In the genomic region with DNA sequence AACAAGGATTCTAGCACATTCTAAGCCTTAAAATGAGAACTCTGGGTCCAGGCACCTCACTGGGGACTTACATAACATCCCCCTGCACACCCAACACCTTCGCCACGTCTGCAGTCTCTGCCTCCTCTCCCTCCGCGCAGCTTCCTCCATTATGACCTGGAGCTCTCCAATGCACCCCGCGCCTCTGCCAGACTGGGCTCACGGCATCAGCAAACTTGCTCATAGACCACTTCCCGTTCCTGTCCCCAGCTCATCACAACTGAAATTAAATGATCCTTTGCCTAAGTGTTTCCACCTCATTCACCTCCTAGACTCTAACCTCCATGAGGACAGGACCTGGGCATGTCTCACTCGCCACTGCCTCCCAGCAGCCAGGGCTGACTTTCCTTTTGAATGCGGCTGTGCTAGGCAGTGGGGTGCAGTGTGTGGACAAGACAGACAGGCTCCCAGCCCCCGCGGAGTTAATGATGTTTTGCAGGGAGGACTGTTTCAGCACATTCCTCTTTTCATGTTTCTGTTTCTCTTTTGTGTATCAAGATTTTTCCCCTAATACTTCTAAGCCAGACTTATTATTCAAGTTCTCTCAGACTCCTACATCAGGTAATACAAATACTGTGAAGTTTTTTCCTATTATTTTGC, we compare ENCODE assay signal across 13 cellular contexts. TPM values are rescaled to one million over a fixed set of nuclear protein-coding genes. Genes with fewer than 3 reads are reported as not detected.
A peak's percentile ranks its signal among the peaks of the same experiment; 100 is the strongest.
DNase-seq lines count a peak whose midpoint lies in the region; ATAC-seq and TF ChIP-seq lines count a peak whose summit lies in the region.
"Had no signal": no experiment of that assay in that cellular context is flagged by ENCODE, and none has a peak within 500 bp of the region (broad histone marks: within the 10 kb centered on the region; RNA-seq: fewer than 3 reads in every experiment).

No MANE protein-coding gene starts in this region.

- TF ChIP-seq POLR2A in right lobe of liver (IDR thresholded peaks at IDR 0.05), result no peak
- no peak for TF ChIP-seq POLR2A in transverse colon (IDR thresholded peaks at IDR 0.05)

- in situ Hi-C loops in transverse colon (cut with MboI; ENCODE audit: low pct_ligation_motif_present in 1 of 4, low pct_unique_long_range_greater_than_20kb in 1 of 4, low sequenced_read_pairs in 3 of 4), result no loop called here

- H3K4me1 ChIP-seq in right lobe of liver, result no peaks in the 10 kb centered on the region
- H3K4me1 ChIP-seq in transverse colon, result peaks cover 5 to 50% (median 22%) of the 10 kb centered on the region in 4 donors
- H3K4me1 ChIP-seq in colonic mucosa, result no peaks in the 10 kb centered on the region
- H3K4me1 ChIP-seq: parathyroid adenoma had no signal

- H3K9me3 Mint-ChIP-seq in activated naive CD4-positive, alpha-beta T cell treated with anti-CD3 and anti-CD28 coated beads, Interleukin-2, amount 10 ng/mL, durations not matched to agents 7 days and 5 days, result no peaks in the 10 kb centered on the region
- no peaks in the 10 kb centered on the region for H3K9me3 Mint-ChIP-seq in activated CD4-positive, alpha-beta memory T cell treated with anti-CD3 and anti-CD28 coated beads for 36 hours

- peak overlapping the region; percentile 68 for H3K27ac Mint-ChIP-seq in activated naive CD4-positive, alpha-beta T cell treated with anti-CD3 and anti-CD28 coated beads, Interleukin-2, amount 10 ng/mL, durations not matched to agents 7 days and 5 days
- H3K27ac Mint-ChIP-seq in activated CD4-positive, alpha-beta memory T cell treated with anti-CD3 and anti-CD28 coated beads for 36 hours, result no peak overlapping the region

- peaks cover 47% of the 10 kb centered on the region for H3K27me3 Mint-ChIP-seq in activated naive CD4-positive, alpha-beta T cell treated with anti-CD3 and anti-CD28 coated beads, Interleukin-2, amount 10 ng/mL, durations not matched to agents 7 days and 5 days
- H3K27me3 Mint-ChIP-seq in activated CD4-positive, alpha-beta memory T cell treated with anti-CD3 and anti-CD28 coated beads for 36 hours, result peaks cover 8% of the 10 kb centered on the region

- no peak overlapping the region for H3K4me3 Mint-ChIP-seq in activated naive CD4-positive, alpha-beta T cell treated with anti-CD3 and anti-CD28 coated beads, Interleukin-2, amount 10 ng/mL, durations not matched to agents 7 days and 5 days
- no peak overlapping the region for H3K4me3 Mint-ChIP-seq in activated CD4-positive, alpha-beta memory T cell treated with anti-CD3 and anti-CD28 coated beads for 36 hours

- H3K4me3 ChIP-seq in right lobe of liver (no peak overlapping the region), transverse colon (no peak overlapping the region), colonic mucosa (no peak overlapping the region)

- POLR2A ChIA-PET in activated CD4-positive, alpha-beta memory T cell treated with anti-CD3 and anti-CD28 coated beads for 36 hours (lab: Charles Lee), result interaction anchor here (0.6 to 1.4 kb wide), 2 partner anchors 10 to 1632 kb away, joined by 4 to 5 read pairs; no protein-coding TSS in a partner anchor
- POLR2A ChIA-PET in HEK293T (lab: Yijun Ruan, JAX), result interaction anchor here (0.9 to 1.5 kb wide), 2 partner anchors 10 to 16 kb away, joined by 3 read pairs; no protein-coding TSS in a partner anchor

- H3K9ac ChIP-seq in colonic mucosa (ENCODE audit: low read depth in 2 of 2, low read length in 2 of 2), result no peak overlapping the region
- H3K9ac ChIP-seq: parathyroid adenoma had no signal

- TF ChIP-seq CTCF in right lobe of liver (IDR thresholded peaks at IDR 0.05) (no peak), transverse colon (IDR thresholded peaks at IDR 0.05) (no peak), colonic mucosa (IDR thresholded peaks at IDR 0.05) (no peak)

- ATAC-seq in right lobe of liver (peak in 3 of 4 donors; percentile 26 to 60 (median 40)), HG03521 (IDR thresholded peaks at IDR 0.05; ENCODE audit: unreplicated experiment) (no peak)

- no peaks in the 10 kb centered on the region for H3K36me3 ChIP-seq in right lobe of liver
- H3K36me3 ChIP-seq in transverse colon, result no peaks in the 10 kb centered on the region
- H3K36me3 ChIP-seq in colonic mucosa, result no peaks in the 10 kb centered on the region

- peak; percentile 56 for DNase-seq in activated naive CD4-positive, alpha-beta T cell treated with anti-CD3 and anti-CD28 coated beads, Interleukin-2, amount 10 ng/mL, durations not matched to agents 7 days and 5 days
- DNase-seq in activated naive CD4-positive, alpha-beta T cell (lab: John Stamatoyannopoulos, UW), result no peak
- DNase-seq in activated CD4-positive, alpha-beta memory T cell treated with anti-CD3 and anti-CD28 coated beads for 36 hours, result peak; percentile 22
- DNase-seq in right lobe of liver, result no peak
- peak; percentile 34 for DNase-seq in transverse colon
- no peak for DNase-seq in HEK293T (ENCODE audit: extremely low spot score)
- no peak for DNase-seq in colonic mucosa
- DNase-seq: foreskin fibroblast; kidney glomerular epithelial cell; NCI-H2081; stimulated activated CD4-positive, alpha-beta T cell treated with anti-CD3 and anti-CD28 coated beads, Interleukin-2, amount 100 ng/mL, for 48 hours had no signal

- intact Hi-C loops in activated CD4-positive, alpha-beta memory T cell treated with anti-CD3 and anti-CD28 coated beads for 36 hours (cut with micrococcal nuclease), result no loop called here
- intact Hi-C loops in right lobe of liver (cut with DNase I), result no loop called here
- intact Hi-C loops in transverse colon (cut with DNase I; ENCODE audit: low total_unique reads), result no loop called here
- intact Hi-C loops in colonic mucosa (cut with DNase I), result no loop called here

- 27% methylated on average over 3 of the region's 12 CpGs for WGBS in right lobe of liver (ENCODE audit: insufficient coverage, low coverage, low lambda C conversion rate, missing lambda C conversion rate)
- WGBS in transverse colon (ENCODE audit: low coverage in 1 of 2), 2 donors, result 72 to 80% methylated on average over 10 to 12 of the region's 12 CpGs

- peaks cover 32% of the 10 kb centered on the region for H3K4me1 Mint-ChIP-seq in activated naive CD4-positive, alpha-beta T cell treated with anti-CD3 and anti-CD28 coated beads, Interleukin-2, amount 10 ng/mL, durations not matched to agents 7 days and 5 days
- H3K4me1 Mint-ChIP-seq in activated CD4-positive, alpha-beta memory T cell treated with anti-CD3 and anti-CD28 coated beads for 36 hours (ENCODE audit: low read depth), result no peaks in the 10 kb centered on the region

- H3K9me3 ChIP-seq in right lobe of liver (no peaks in the 10 kb centered on the region), transverse colon (no peaks in the 10 kb centered on the region), colonic mucosa (no peaks in the 10 kb centered on the region)

- no peaks in the 10 kb centered on the region for H3K27me3 ChIP-seq in right lobe of liver
- H3K27me3 ChIP-seq in transverse colon, result no peaks in the 10 kb centered on the region
- no peaks in the 10 kb centered on the region for H3K27me3 ChIP-seq in colonic mucosa

- no peak for TF ChIP-seq EP300 in transverse colon (IDR thresholded peaks at IDR 0.05; ENCODE audit: low read depth)

- H3K27ac ChIP-seq in right lobe of liver (peak overlapping the region in 1 of 3 donors; percentile 1), transverse colon (peak overlapping the region; percentile 45 to 54 (median 48)), colonic mucosa (no peak overlapping the region)
- H3K27ac ChIP-seq: parathyroid adenoma had no signal

- H3K36me3 Mint-ChIP-seq in activated naive CD4-positive, alpha-beta T cell treated with anti-CD3 and anti-CD28 coated beads, Interleukin-2, amount 10 ng/mL, durations not matched to agents 7 days and 5 days, result no peaks in the 10 kb centered on the region
- H3K36me3 Mint-ChIP-seq in activated CD4-positive, alpha-beta memory T cell treated with anti-CD3 and anti-CD28 coated beads for 36 hours, result no peaks in the 10 kb centered on the region

- CTCF ChIA-PET in activated naive CD4-positive, alpha-beta T cell treated with anti-CD3 and anti-CD28 coated beads, Interleukin-2, amount 10 ng/mL, durations not matched to agents 7 days and 5 days (lab: Charles Lee), result interaction anchor here (1.1 kb wide), 1 partner anchor 31 kb away, joined by 3 read pairs; no protein-coding TSS in a partner anchor
- CTCF ChIA-PET in activated CD4-positive, alpha-beta memory T cell treated with anti-CD3 and anti-CD28 coated beads for 36 hours (lab: Charles Lee), result no interaction called here
- CTCF ChIA-PET in HEK293T (lab: Yijun Ruan, JAX), result no interaction called here

TF ChIP-seq in HEK293T, 16 proteins besides CTCF, POLR2A, EP300 and RAD21:
- no peak for TF ChIP-seq SP1 (IDR thresholded peaks at IDR 0.05)
- TF ChIP-seq CTBP1 (IDR thresholded peaks at IDR 0.05; ENCODE audit: borderline replicate concordance), result no peak
- TF ChIP-seq ARNT (IDR thresholded peaks at IDR 0.05), result no peak
- TF ChIP-seq L3MBTL2 (conservative IDR thresholded peaks at IDR 0.05), result no peak
- TF ChIP-seq SUZ12 (IDR thresholded peaks at IDR 0.05), result no peak
- TF ChIP-seq ZNF384 (IDR thresholded peaks at IDR 0.05), result no peak
- TF ChIP-seq FOXM1 (IDR thresholded peaks at IDR 0.05; ENCODE audit: borderline replicate concordance), result no peak
- TF ChIP-seq TARDBP (IDR thresholded peaks at IDR 0.05), result no peak
- TF ChIP-seq FOXA1 (IDR thresholded peaks at IDR 0.05), result no peak
- TF ChIP-seq PKNOX1 (IDR thresholded peaks at IDR 0.05), result no peak
- no peak for TF ChIP-seq LEF1 (IDR thresholded peaks at IDR 0.05; ENCODE audit: borderline replicate concordance)
- TF ChIP-seq FOXK2 (IDR thresholded peaks at IDR 0.05), result no peak
- no peak for TF ChIP-seq HDGF (IDR thresholded peaks at IDR 0.05; ENCODE audit: borderline replicate concordance)
- TF ChIP-seq BHLHE40 (IDR thresholded peaks at IDR 0.05; ENCODE audit: borderline replicate concordance), result no peak
- TF ChIP-seq NFRKB (IDR thresholded peaks at IDR 0.05), result no peak
- TF ChIP-seq ELF4 (IDR thresholded peaks at IDR 0.05), result no peak

RNA-seq across cellular contexts. Expression of gene CHST15, which starts 18.8 kb away (rescaled TPM):
- total RNA-seq in activated CD4-positive, alpha-beta memory T cell treated with anti-CD3 and anti-CD28 coated beads for 36 hours, result under 1 TPM; 0.05 to 0.12 TPM
- total RNA-seq in right lobe of liver (10 to 100 TPM in 5 of 6 experiments, 1 to 10 TPM in 1; 9.2 to 25.8 (median 11.8) TPM), transverse colon (10 to 100 TPM in 3 of 4 donors, 1 to 10 TPM in 1; 10.0 to 25.4 (median 16.0) TPM), colonic mucosa (10 to 100 TPM in 1 of 2 donors, 1 to 10 TPM in 1; 4.7 to 10.2 TPM)

Comparison
In these comparisons a context has a peak if more than half of its experiments do, and no peak if none do; other contexts are left out.
1. DNase-seq: peak in activated naive CD4-positive, alpha-beta T cell treated with anti-CD3 and anti-CD28 coated beads, Interleukin-2, amount 10 ng/mL, durations not matched to agents 7 days and 5 days (single experiment), activated CD4-positive, alpha-beta memory T cell treated with anti-CD3 and anti-CD28 coated beads for 36 hours (single experiment) and transverse colon (single experiment); none in activated naive CD4-positive, alpha-beta T cell (0 of 4), right lobe of liver (0 of 3), HEK293T (single experiment) and colonic mucosa (single experiment).
2. RNA of gene CHST15, which starts 18.8 kb away (total RNA-seq): 10.0 to 25.4 TPM in transverse colon, 9.2 to 25.8 TPM in right lobe of liver and 4.7 to 10.2 TPM in colonic mucosa; 0.05 to 0.12 TPM in activated CD4-positive, alpha-beta memory T cell treated with anti-CD3 and anti-CD28 coated beads for 36 hours; every median in the first group is over 4 times any median in the second.